19 cellular contexts compared by ENCODE assay signal in the genomic region with DNA sequence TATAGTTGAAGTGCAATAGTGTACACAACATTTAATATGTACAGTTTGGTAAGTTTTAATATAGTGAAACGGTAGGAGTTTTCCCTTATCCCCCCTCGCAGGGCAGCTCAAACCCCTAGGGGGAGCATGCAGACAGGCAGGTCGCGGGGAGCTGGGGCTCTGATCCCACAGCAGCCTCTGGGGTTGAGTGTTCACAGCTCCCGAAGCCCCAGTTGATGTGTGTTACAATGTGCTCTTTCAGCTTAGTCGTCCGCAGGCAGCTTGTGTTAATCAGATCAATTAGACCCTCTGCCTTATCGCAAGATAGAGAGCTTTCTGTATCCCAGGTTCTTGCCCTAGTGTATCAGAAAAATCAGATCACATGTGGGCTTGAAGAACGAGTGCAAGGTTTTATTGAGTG. TPM values are rescaled to one million over a fixed set of nuclear protein-coding genes. Genes with fewer than 3 reads are reported as not detected.
DNase-seq lines count a peak whose midpoint lies in the region; ATAC-seq, FAIRE-seq and TF ChIP-seq lines count a peak whose summit lies in the region.
"Had no signal": no experiment of that assay in that cellular context is flagged by ENCODE, and none has a peak within 500 bp of the region (broad histone marks: within the 10 kb centered on the region; RNA-seq: fewer than 3 reads in every experiment).

No MANE protein-coding gene starts in this region.

- TF ChIP-seq RAD21 in HepG2 (CRISPR knock-in tag; IDR thresholded peaks at IDR 0.05) = no peak

- H3K4me1 Mint-ChIP-seq in endothelial cell (ENCODE audit: unreplicated experiment) = no peaks in the 10 kb centered on the region
- H3K4me1 Mint-ChIP-seq: memory B cell had no signal

- no peaks in the 10 kb centered on the region for H3F3A ChIP-seq in smooth muscle cell (ENCODE audit: low read depth)

- ATAC-seq in HepG2 (peak; percentile 74), right lobe of liver (no peak)
- ATAC-seq in stimulated activated naive CD8-positive, alpha-beta T cell treated with anti-CD3 and anti-CD28 coated beads, Interleukin-15, Interleukin-2, amounts not matched to agents 100 U/mL and 50 U/mL, for 24 hours = no peak
- ATAC-seq: foreskin keratinocyte had no signal

- H3K27ac ChIP-seq in HepG2 (ENCODE audit: extremely low read length, insufficient read depth, low read length) = no peak overlapping the region
- no peak overlapping the region for H3K27ac ChIP-seq in right lobe of liver
- no peak overlapping the region for H3K27ac ChIP-seq in smooth muscle cell (ENCODE audit: low read depth)
- H3K27ac ChIP-seq: foreskin keratinocyte, right atrium auricular region, testis had no signal

- H3K9me3 Mint-ChIP-seq in endothelial cell (ENCODE audit: unreplicated experiment) = no peaks in the 10 kb centered on the region

- H3K36me3 Mint-ChIP-seq in endothelial cell (ENCODE audit: low read depth, unreplicated experiment) = no peaks in the 10 kb centered on the region
- H3K36me3 Mint-ChIP-seq: memory B cell had no signal

- no peak overlapping the region for H3K9ac ChIP-seq in HepG2 (ENCODE audit: insufficient read depth, low read depth, low read length)
- no peak overlapping the region for H3K9ac ChIP-seq in smooth muscle cell (ENCODE audit: low read depth)

- intact Hi-C loops in HepG2 (cut with micrococcal nuclease; ENCODE audit: unreplicated experiment) = no loop called here
- intact Hi-C loops in right lobe of liver (cut with DNase I) = no loop called here

- DNase-seq in HepG2 (ENCODE audit: low spot score) (no peak), right lobe of liver (no peak), NCI-H82 (lab: John Stamatoyannopoulos, UW) (peak; percentile 93), endothelial cell (ENCODE audit: low spot score) (peak; percentile 17), smooth muscle cell (lab: John Stamatoyannopoulos, UW; ENCODE audit: unreplicated experiment) (no peak), SIG-M5 (lab: John Stamatoyannopoulos, UW) (no peak)
- no peak for DNase-seq in stimulated activated naive CD4-positive, alpha-beta T cell (lab: John Stamatoyannopoulos, UW)
- DNase-seq in stimulated activated naive CD8-positive, alpha-beta T cell treated with anti-CD3 and anti-CD28 coated beads, Interleukin-15, Interleukin-2, amounts not matched to agents 100 U/mL and 50 U/mL, for 24 hours = no peak
- DNase-seq: activated CD8-positive, alpha-beta memory T cell treated with anti-CD3 and anti-CD28 coated beads for 24 hours; foreskin keratinocyte; Kasumi-1; NCI-H1436 treated with DMSO at 0.1 percent for 48 hours; NCI-H510A treated with DMSO at 0.1 percent for 48 hours; stimulated activated CD4-positive, alpha-beta T cell treated with anti-CD3 and anti-CD28 coated beads, Interleukin-2, amount 100 ng/mL, for 24 hours; testis had no signal

- WGBS in HepG2 (ENCODE audit: low lambda C conversion rate) = 13% methylated on average over 9 of the region's 9 CpGs
- WGBS in right lobe of liver (ENCODE audit: insufficient coverage, low coverage, low lambda C conversion rate, missing lambda C conversion rate) = 3% methylated on average over 9 of the region's 9 CpGs
- WGBS in smooth muscle cell (ENCODE audit: low lambda C conversion rate) = 34% methylated on average over 9 of the region's 9 CpGs

- no peak for TF ChIP-seq EP300 in HepG2 (IDR thresholded peaks at IDR 0.05; ENCODE audit: low read depth in 2 of 2, low read length in 2 of 2)
- no peak for TF ChIP-seq EP300 in HepG2 (CRISPR knock-in tag; IDR thresholded peaks at IDR 0.05; ENCODE audit: borderline replicate concordance)

- POLR2A ChIA-PET in HepG2 (lab: Yijun Ruan, JAX) = no interaction called here

- H4K20me1 ChIP-seq in HepG2 (ENCODE audit: insufficient read depth, low read length) (no peaks in the 10 kb centered on the region), smooth muscle cell (ENCODE audit: low read depth) (no peaks in the 10 kb centered on the region)

- H3K4me2 ChIP-seq in HepG2 (ENCODE audit: low read depth, low read length) (no peak overlapping the region), smooth muscle cell (no peak overlapping the region)

- no peaks in the 10 kb centered on the region for H3K79me2 ChIP-seq in HepG2 (ENCODE audit: insufficient read depth, low read length)
- no peaks in the 10 kb centered on the region for H3K79me2 ChIP-seq in smooth muscle cell (ENCODE audit: low read depth)

- H2AFZ ChIP-seq in HepG2 (ENCODE audit: low read length) (no peak overlapping the region), smooth muscle cell (ENCODE audit: low read depth) (no peak overlapping the region)

- BruUV-seq in HepG2 (replicated peaks; lab: Mats Ljungman, UMichigan) = no TSS peak

- TF ChIP-seq CTCF in HepG2 (CRISPR knock-in tag; IDR thresholded peaks at IDR 0.05) (0 out of 2 replicates have a peak, but pooled peaks have one; percentile 7), right lobe of liver (IDR thresholded peaks at IDR 0.05) (no peak), endothelial cell (IDR thresholded peaks at IDR 0.05; ENCODE audit: unreplicated experiment) (peak; percentile 13), smooth muscle cell (IDR thresholded peaks at IDR 0.05; ENCODE audit: borderline replicate concordance, insufficient read depth, poor library complexity, severe bottlenecking) (peak; percentile 9)

- CTCF ChIA-PET in HepG2 (lab: Yijun Ruan, JAX; ENCODE audit: low intra/inter-chr PET ratio, low total read pairs) = no interaction called here

- H3K4me3 ChIP-seq in HepG2 (replicated peaks in 1 of 3; ENCODE audit: insufficient read depth in 1 of 3, low read depth in 2 of 3, low read length in 3 of 3) (no peak overlapping the region), right lobe of liver (no peak overlapping the region), smooth muscle cell (no peak overlapping the region)
- H3K4me3 ChIP-seq: right atrium auricular region, testis had no signal

- H3K27me3 ChIP-seq in HepG2 (ENCODE audit: control insufficient read depth in 1 of 2, insufficient read depth in 2 of 2, low read length in 2 of 2) (peaks cover 0 to 11% of the 10 kb centered on the region in 2 experiments; a peak in 2 of 5 replicates), right lobe of liver (no peaks in the 10 kb centered on the region), smooth muscle cell (ENCODE audit: low read depth) (peaks cover 6% of the 10 kb centered on the region)
- H3K27me3 ChIP-seq: foreskin keratinocyte, right atrium auricular region, testis had no signal

- no peaks in the 10 kb centered on the region for H3K4me1 ChIP-seq in HepG2 (ENCODE audit: insufficient read depth, low read length)
- no peaks in the 10 kb centered on the region for H3K4me1 ChIP-seq in right lobe of liver
- no peaks in the 10 kb centered on the region for H3K4me1 ChIP-seq in smooth muscle cell (ENCODE audit: low read depth)
- H3K4me1 ChIP-seq: foreskin keratinocyte, right atrium auricular region, testis had no signal

- in situ Hi-C loops in HepG2 (cut with HindIII; ENCODE audit: extremely low pct_ligation_motif_present, low pct_unique_long_range_greater_than_20kb) = no loop called here

- TF ChIP-seq POLR2A in HepG2 (IDR thresholded peaks at IDR 0.05; ENCODE audit: insufficient read depth in 1 of 2, low read depth in 2 of 2, low read length in 2 of 2) (no peak), right lobe of liver (IDR thresholded peaks at IDR 0.05) (no peak)

- H3K36me3 ChIP-seq in HepG2 (replicated peaks in 1 of 2; ENCODE audit: control insufficient read depth in 1 of 2, insufficient read depth in 2 of 2, low read length in 2 of 2) (no peaks in the 10 kb centered on the region), right lobe of liver (no peaks in the 10 kb centered on the region), smooth muscle cell (ENCODE audit: low read depth) (no peaks in the 10 kb centered on the region)
- H3K36me3 ChIP-seq: right atrium auricular region had no signal

- H3K9me3 ChIP-seq in HepG2 (ENCODE audit: low read length) (no peaks in the 10 kb centered on the region), right lobe of liver (no peaks in the 10 kb centered on the region), smooth muscle cell (replicated peaks; ENCODE audit: low read depth) (no peaks in the 10 kb centered on the region)
- H3K9me3 ChIP-seq: right atrium auricular region, testis had no signal

- no peak overlapping the region for H3K4me3 Mint-ChIP-seq in endothelial cell (ENCODE audit: unreplicated experiment)
- H3K4me3 Mint-ChIP-seq: memory B cell had no signal

- no peaks in the 10 kb centered on the region for H3K27me3 Mint-ChIP-seq in endothelial cell (ENCODE audit: unreplicated experiment)

- no peak overlapping the region for H3K27ac Mint-ChIP-seq in endothelial cell (ENCODE audit: unreplicated experiment)
- H3K27ac Mint-ChIP-seq: memory B cell had no signal

- FAIRE-seq in HepG2 (lab: Jason Lieb, UNC) = no peak
- FAIRE-seq: GM12891, RCC 7860 had no signal

TF ChIP-seq in HepG2, 621 proteins besides CTCF, POLR2A, EP300 and RAD21 (continues in another document):
- TF ChIP-seq RBFOX2 (IDR thresholded peaks at IDR 0.05; ENCODE audit: low read depth, low read length) = no peak

RNA-seq across cellular contexts. Expression of gene OTUD7A, which starts 16.8 kb away (rescaled TPM):
- total RNA-seq in HepG2 (2016; rRNA removed; fragmentation: Illumina TruSeq; extraction: Trizol) (0.07 TPM in 1 of 2 replicates, not detected in the other), right lobe of liver (1 to 10 TPM in 2 of 6 experiments, under 1 TPM in 4; 0.42 to 2.3 (median 0.85) TPM), endothelial cell (ENCODE audit: unreplicated experiment) (1.4 TPM), smooth muscle cell (0.04 and 0.40 TPM in 2 replicates)
- total RNA-seq in HepG2 (2016; cell fraction: cytosol; rRNA removed; fragmentation: Illumina TruSeq; extraction: Trizol; ENCODE audit: low read depth) = 0.44 and 0.91 TPM in 2 replicates
- total RNA-seq in HepG2 (2016; cell fraction: insoluble cytoplasmic fraction; rRNA removed; fragmentation: Illumina TruSeq; extraction: Trizol) = 0.09 TPM in 1 of 2 replicates, not detected in the other
- 0.24 and 0.34 TPM in 2 replicates for total RNA-seq in HepG2 (2016; cell fraction: membrane; rRNA removed; fragmentation: Illumina TruSeq; extraction: Trizol)
- 0.06 and 0.25 TPM in 2 replicates for total RNA-seq in HepG2 (2016; cell fraction: nucleus; rRNA removed; fragmentation: Illumina TruSeq; extraction: Trizol)
- polyA plus RNA-seq in HepG2 (2011; rRNA removed) (0.05 and 0.17 TPM in 2 replicates), smooth muscle cell (1.6 TPM in 1 of 2 replicates, not detected in the other)
- polyA plus RNA-seq in HepG2 (2011; cell fraction: cytosol; rRNA removed) = 0.06 and 0.19 TPM in 2 replicates
- polyA plus RNA-seq in HepG2 (2011; cell fraction: nucleus; rRNA removed) = 0.16 and 0.77 TPM in 2 replicates
- 0.05 and 0.07 TPM in 2 replicates for polyA plus RNA-seq in HepG2 (2012)
- 0.16 TPM in 1 of 2 replicates, not detected in the other for polyA plus RNA-seq in HepG2 (2016; cell fraction: cytosol; fragmentation: Illumina TruSeq; extraction: Trizol; ENCODE audit: low read depth)
- polyA plus RNA-seq in HepG2 (2016; cell fraction: insoluble cytoplasmic fraction; fragmentation: Illumina TruSeq; extraction: Trizol; ENCODE audit: low read depth) = 0.02 TPM in 1 of 2 replicates, not detected in the other
- not detected in 2 replicates for polyA plus RNA-seq in HepG2 (2016; cell fraction: membrane; fragmentation: Illumina TruSeq; extraction: Trizol; ENCODE audit: low read depth)
- polyA plus RNA-seq in HepG2 (2016; cell fraction: nucleus; fragmentation: Illumina TruSeq; extraction: Trizol; ENCODE audit: insufficient read depth, low read depth) = not detected in 2 replicates
- polyA minus RNA-seq in HepG2 (2011; rRNA and poly(A)+ RNA removed; ENCODE audit: low replicate concordance) = 0.38 and 1.0 TPM in 2 replicates
- 0.20 TPM in 1 of 2 replicates, not detected in the other for polyA minus RNA-seq in HepG2 (2011; cell fraction: cytosol; rRNA and poly(A)+ RNA removed)
- 0.12 and 0.77 TPM in 2 replicates for polyA minus RNA-seq in HepG2 (2011; cell fraction: nucleus; rRNA and poly(A)+ RNA removed)
- polyA plus RNA-seq: foreskin keratinocyte had no signal

Comparison
In these comparisons a context has a peak if more than half of its experiments do, and no peak if none do; other contexts are left out.
1. CTCF ChIP-seq: peak in HepG2 (single experiment), endothelial cell (single experiment) and smooth muscle cell (single experiment); none in right lobe of liver (0 of 4).
2. DNase-seq: peak in NCI-H82 (single experiment) and endothelial cell (single experiment); none in HepG2 (single experiment), right lobe of liver (0 of 3), smooth muscle cell (single experiment), stimulated activated naive CD4-positive, alpha-beta T cell (0 of 6), stimulated activated naive CD8-positive, alpha-beta T cell treated with anti-CD3 and anti-CD28 coated beads, Interleukin-15, Interleukin-2, amounts not matched to agents 100 U/mL and 50 U/mL, for 24 hours (single experiment) and SIG-M5 (single experiment).